In genomic region chr3:13280856-13281656, GRCh38 we compare ENCODE assay signal across 8 cellular contexts.
DNase-seq lines count a peak whose midpoint lies in the region; ATAC-seq and TF ChIP-seq lines count a peak whose summit lies in the region.

No MANE protein-coding gene starts in this region.

- no peaks in the 10 kb centered on the region for H3K4me1 ChIP-seq in mucosa of descending colon (ENCODE audit: low read depth)
- peaks cover 30% of the 10 kb centered on the region for H3K4me1 ChIP-seq in vagina
- no peaks in the 10 kb centered on the region for H3K4me1 ChIP-seq in osteoblast (ENCODE audit: insufficient read depth, low read length)

- H3K27ac Mint-ChIP-seq in central memory CD8-positive, alpha-beta T cell (ENCODE audit: low read depth): no peak overlapping the region

- intact Hi-C loops in Right ventricle myocardium inferior (cut with DNase I): loop anchor here (5.0 kb wide), 1 partner anchor 54 kb away; no protein-coding TSS in a partner anchor
- intact Hi-C loops in cardiac septum (cut with DNase I): loop anchor here (5.0 to 10.0 kb wide), 2 partner anchors 174 to 189 kb away; no protein-coding TSS in a partner anchor
- intact Hi-C loops in mucosa of descending colon (cut with DNase I, micrococcal nuclease): no loop called here
- intact Hi-C loops in vagina (cut with DNase I): no loop called here

- H3K27me3 ChIP-seq in vagina (peaks cover 4% of the 10 kb centered on the region), osteoblast (ENCODE audit: insufficient read depth, low read length) (peaks cover 50% of the 10 kb centered on the region)

- no peak overlapping the region for H3K4me2 ChIP-seq in osteoblast (ENCODE audit: insufficient read depth, low read length)

- H3K9me3 ChIP-seq in mucosa of descending colon (no peaks in the 10 kb centered on the region), vagina (peaks cover 6% of the 10 kb centered on the region), osteoblast (ENCODE audit: low read depth, low read length) (peaks cover 4% of the 10 kb centered on the region)

- TF ChIP-seq CTCF in mucosa of descending colon (IDR thresholded peaks at IDR 0.05): no peak
- TF ChIP-seq CTCF in vagina (IDR thresholded peaks at IDR 0.05): no peak
- TF ChIP-seq CTCF in osteoblast (IDR thresholded peaks at IDR 0.05; ENCODE audit: extremely low read depth, low read depth, low read length): no peak

- H3K4me3 Mint-ChIP-seq in central memory CD8-positive, alpha-beta T cell: peak overlapping the region; percentile 67

- H3K27me3 Mint-ChIP-seq in central memory CD8-positive, alpha-beta T cell: peaks cover 73% of the 10 kb centered on the region

- H3K9me3 Mint-ChIP-seq in central memory CD8-positive, alpha-beta T cell: peaks cover 11% of the 10 kb centered on the region

- peaks cover 9% of the 10 kb centered on the region for H3K4me1 Mint-ChIP-seq in central memory CD8-positive, alpha-beta T cell

- TF ChIP-seq POLR2A in vagina (IDR thresholded peaks at IDR 0.05): no peak

- no peaks in the 10 kb centered on the region for H3K36me3 ChIP-seq in mucosa of descending colon (ENCODE audit: low read depth)
- no peaks in the 10 kb centered on the region for H3K36me3 ChIP-seq in vagina
- H3K36me3 ChIP-seq in osteoblast (ENCODE audit: insufficient read depth, low read length): no peaks in the 10 kb centered on the region

- H4K20me1 ChIP-seq in osteoblast (ENCODE audit: insufficient read depth, low read length): no peaks in the 10 kb centered on the region

- H2AFZ ChIP-seq in osteoblast (ENCODE audit: low read length): no peak overlapping the region

- peak; percentile 17 for ATAC-seq in Right ventricle myocardium inferior
- no peak for ATAC-seq in central memory CD8-positive, alpha-beta T cell (replicated peaks; ENCODE audit: extremely low read depth, poor library complexity, severe bottlenecking)
- peak; percentile 6 for ATAC-seq in mucosa of descending colon
- ATAC-seq in HG02623 (IDR thresholded peaks at IDR 0.05; ENCODE audit: unreplicated experiment): no peak

- H3K27ac ChIP-seq in vagina (peak overlapping the region; percentile 68), osteoblast (ENCODE audit: low read depth, low read length) (no peak overlapping the region)

- no peaks in the 10 kb centered on the region for H3K79me2 ChIP-seq in osteoblast (ENCODE audit: insufficient read depth, low read length)

- H3K4me3 ChIP-seq in mucosa of descending colon (no peak overlapping the region), vagina (peak overlapping the region in 1 of 2 donors; percentile 51), osteoblast (ENCODE audit: insufficient read depth, low read length) (no peak overlapping the region)

- DNase-seq in Right ventricle myocardium inferior (ENCODE audit: missing footprints): no peak
- DNase-seq in cardiac septum (ENCODE audit: low spot score): no peak
- DNase-seq in central memory CD8-positive, alpha-beta T cell (ENCODE audit: low spot score in 2 of 2): no peak
- no peak for DNase-seq in mucosa of descending colon
- no peak for DNase-seq in vagina (ENCODE audit: extremely low spot score in 2 of 2)
- DNase-seq in osteoblast (ENCODE audit: insufficient read length, low spot score, missing footprints): no peak
- no peak for DNase-seq in activated CD4-positive, CD25-positive, alpha-beta regulatory T cell (lab: John Stamatoyannopoulos, UW)

- H3K36me3 Mint-ChIP-seq in central memory CD8-positive, alpha-beta T cell (ENCODE audit: insufficient read depth): peaks cover 2% of the 10 kb centered on the region

Comparison
In these comparisons a context has a peak if more than half of its experiments do, and no peak if none do; other contexts are left out.
1. ATAC-seq: peak in Right ventricle myocardium inferior (single experiment) and mucosa of descending colon (single experiment); none in central memory CD8-positive, alpha-beta T cell (single experiment) and HG02623 (single experiment).
2. intact Hi-C loops: an anchor here in Right ventricle myocardium inferior (5.0 kb wide) and cardiac septum (5.0 to 10.0 kb wide); none called in mucosa of descending colon and vagina.